Comparison of ENCODE assay signal across 7 cellular contexts in the genomic region with DNA sequence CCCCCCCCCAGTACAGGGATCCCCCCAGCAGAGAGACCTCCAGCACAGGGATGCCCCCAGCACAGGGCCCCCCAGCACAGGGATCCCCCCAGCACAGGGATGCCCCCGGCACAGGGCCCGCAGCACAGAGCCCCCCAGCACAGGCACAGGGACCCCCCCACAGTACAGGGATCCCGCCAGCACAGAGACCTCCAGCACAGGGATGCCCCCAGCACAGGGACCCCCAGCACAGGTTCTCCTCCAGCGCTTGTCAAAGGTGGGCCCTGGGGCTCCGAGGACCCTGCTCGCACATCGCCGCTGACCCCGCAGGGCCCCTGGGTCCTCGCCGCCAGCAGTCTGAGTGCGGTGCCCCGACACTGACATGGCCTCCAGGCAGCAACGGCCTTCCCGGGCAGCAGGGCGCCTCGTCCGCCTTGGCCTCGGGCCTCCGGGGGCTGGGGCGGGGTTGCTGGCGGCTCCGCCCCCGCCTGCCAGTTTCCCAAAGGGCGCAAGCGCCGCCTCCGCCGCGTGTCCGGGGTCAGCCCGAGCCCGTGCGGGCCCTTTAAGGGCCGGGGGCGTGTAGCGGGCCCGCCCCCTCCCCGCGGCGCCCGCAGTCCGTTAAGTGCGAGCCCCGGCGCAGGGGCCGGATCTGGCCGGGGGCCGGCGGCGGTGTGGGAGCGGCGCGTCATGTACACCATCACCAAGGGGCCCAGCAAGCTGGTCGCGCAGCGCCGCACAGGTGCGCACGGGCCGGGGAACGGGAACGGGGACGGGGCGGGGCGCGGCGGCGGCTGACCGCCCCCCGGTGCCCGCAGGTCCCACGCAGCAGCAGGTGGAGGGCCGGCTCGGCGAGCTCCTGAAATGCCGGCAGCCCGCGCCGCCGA. TPM values are rescaled to one million over a fixed set of nuclear protein-coding genes. Genes with fewer than 3 reads are reported as not detected.
DNase-seq lines count a peak whose midpoint lies in the region; ATAC-seq, FAIRE-seq and TF ChIP-seq lines count a peak whose summit lies in the region.

A gene with protein sequence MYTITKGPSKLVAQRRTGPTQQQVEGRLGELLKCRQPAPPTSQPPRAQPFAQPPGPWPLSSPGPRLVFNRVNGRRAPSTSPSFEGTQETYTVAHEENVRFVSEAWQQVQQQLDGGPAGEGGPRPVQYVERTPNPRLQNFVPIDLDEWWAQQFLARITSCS (plus strand): TSS at position 503 of the 863 bp plus-strand sequence. CDS start 164 bp downstream, at position 667.

- FAIRE-seq in GM12892 (lab: Jason Lieb, UNC) = peak; percentile 97

- ATAC-seq in HG02798 (IDR thresholded peaks at IDR 0.05; ENCODE audit: poor library complexity, unreplicated experiment) (peak; percentile 58), left colon (peak; percentile 64)

- intact Hi-C loops in left colon (cut with DNase I, micrococcal nuclease) = no loop called here

- DNase-seq in GM12892 (ENCODE audit: insufficient read length) (peak; percentile 91), NCI-H226 (peak; percentile 76), left colon (peak; percentile 90 to 93)
- peak; percentile 82 for DNase-seq in activated CD4-positive, CD25-positive, alpha-beta regulatory T cell treated with anti-CD3 and anti-CD28 coated beads, Interleukin-2, amount 50 U/mL, for 72 hours
- DNase-seq in stimulated activated CD4-positive, alpha-beta T cell treated with anti-CD3 and anti-CD28 coated beads, Interleukin-1b, Interleukin-23, amount 100 ng/mL, for 4 hours (ENCODE audit: low read depth in 2 of 2) = peak; percentile 44 to 77

- peak within 1 kb of the TSS; percentile 90 for H3K27ac ChIP-seq in cingulate gyrus (ENCODE audit: low read depth, low read length)

- TF ChIP-seq POLR2A in GM12892 (IDR thresholded peaks at IDR 0.05; ENCODE audit: low read depth, low read length) = peak; percentile 55; the same call in 1 of the 2 replicates

RNA-seq across cellular contexts. Expression of the gene that starts here (rescaled TPM):
- 17.0 TPM for polyA plus RNA-seq in GM12892 (2012; ENCODE audit: missing spikeins)
- 100 to 1,000 TPM in 1 of 2 donors, 10 to 100 TPM in 1; 98.5 to 161 TPM for total RNA-seq in left colon

Comparison
In these comparisons a context has a peak if more than half of its experiments do, and no peak if none do; other contexts are left out.
1. Peak in every context shown above with its lines: DNase-seq, ATAC-seq and H3K27ac ChIP-seq.